In the genomic region with DNA sequence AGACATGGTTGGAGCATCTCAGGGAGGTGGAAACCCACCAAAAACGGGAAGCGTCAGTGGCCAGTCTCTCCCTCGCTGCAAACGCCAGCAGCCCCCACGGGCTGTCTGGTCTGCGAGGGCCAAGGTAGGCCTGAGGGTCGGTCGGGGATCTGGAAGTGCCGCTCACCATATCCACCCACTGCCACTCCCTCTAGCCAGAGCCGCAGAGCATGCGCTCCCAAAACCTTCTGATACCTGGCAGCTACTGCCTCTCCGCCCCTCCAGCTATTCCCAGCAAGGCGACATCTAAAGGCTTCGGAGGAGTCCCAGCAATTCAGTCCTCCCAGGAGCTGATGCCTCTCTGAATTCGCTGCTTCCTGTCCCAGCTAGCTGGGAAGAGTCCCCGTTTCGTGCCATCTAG, we compare ENCODE assay signal across 11 cellular contexts.
"Had no signal": no experiment of that assay in that cellular context is flagged by ENCODE, and none has a peak within 500 bp of the region (broad histone marks: within the 10 kb centered on the region; RNA-seq: fewer than 3 reads in every experiment).

No MANE protein-coding gene starts in this region.

- H3K4me3 ChIP-seq: cardiac muscle cell, SJCRH30, transverse colon had no signal

- H3K4me3 Mint-ChIP-seq: activated CD4-positive, alpha-beta memory T cell treated with anti-CD3 and anti-CD28 coated beads, Interleukin-2, amount 10 ng/mL, durations not matched to agents 7 days and 5 days; activated naive CD8-positive, alpha-beta T cell treated with anti-CD3 and anti-CD28 coated beads, Interleukin-2, amount 10 ng/mL, durations not matched to agents 7 days and 5 days; natural killer cell had no signal

- DNase-seq: activated CD4-positive, alpha-beta memory T cell treated with anti-CD3 and anti-CD28 coated beads, Interleukin-2, amount 10 ng/mL, durations not matched to agents 7 days and 5 days; activated CD4-positive, alpha-beta T cell treated with anti-CD3 and anti-CD28 coated beads for 1 hour; activated naive CD8-positive, alpha-beta T cell treated with anti-CD3 and anti-CD28 coated beads, Interleukin-2, amount 10 ng/mL, durations not matched to agents 7 days and 5 days; activated T-cell treated with anti-CD3 and anti-CD28 coated beads, Interleukin-2, amount 50 U/mL, for 48 hours; aorta; glutamatergic neuron; natural killer cell; SJCRH30; SW 1271; transverse colon had no signal

- ATAC-seq: natural killer cell had no signal

- H3K27ac Mint-ChIP-seq: activated CD4-positive, alpha-beta memory T cell treated with anti-CD3 and anti-CD28 coated beads, Interleukin-2, amount 10 ng/mL, durations not matched to agents 7 days and 5 days had no signal

- H3K27me3 ChIP-seq: cardiac muscle cell, SJCRH30, transverse colon had no signal

- H3K9me3 Mint-ChIP-seq: activated CD4-positive, alpha-beta memory T cell treated with anti-CD3 and anti-CD28 coated beads, Interleukin-2, amount 10 ng/mL, durations not matched to agents 7 days and 5 days; activated naive CD8-positive, alpha-beta T cell treated with anti-CD3 and anti-CD28 coated beads, Interleukin-2, amount 10 ng/mL, durations not matched to agents 7 days and 5 days; natural killer cell had no signal

- H3K36me3 Mint-ChIP-seq: natural killer cell had no signal

- H3K27ac ChIP-seq: cardiac muscle cell, SJCRH30, transverse colon had no signal

- H3K9me3 ChIP-seq: SJCRH30, transverse colon had no signal

- H3K27me3 Mint-ChIP-seq: activated CD4-positive, alpha-beta memory T cell treated with anti-CD3 and anti-CD28 coated beads, Interleukin-2, amount 10 ng/mL, durations not matched to agents 7 days and 5 days; activated naive CD8-positive, alpha-beta T cell treated with anti-CD3 and anti-CD28 coated beads, Interleukin-2, amount 10 ng/mL, durations not matched to agents 7 days and 5 days had no signal
